25 cellular contexts compared by ENCODE assay signal in genomic region chr10:70605153-70605552, GRCh38. TPM values are rescaled to one million over a fixed set of nuclear protein-coding genes. Genes with fewer than 3 reads are reported as not detected.
"Had no signal": no experiment of that assay in that cellular context is flagged by ENCODE, and none has a peak within 500 bp of the region (broad histone marks: within the 10 kb centered on the region; RNA-seq: fewer than 3 reads in every experiment).

No MANE protein-coding gene starts in this region.

- H3K4me3 ChIP-seq: ascending aorta, gastroesophageal sphincter, heart left ventricle, left lung, sigmoid colon, thoracic aorta, upper lobe of left lung had no signal

- H3K4me3 Mint-ChIP-seq: activated CD4-positive, alpha-beta T cell treated with anti-CD3 and anti-CD28 coated beads, Interleukin-2, amount 10 ng/mL, durations not matched to agents 7 days and 5 days; activated naive CD4-positive, alpha-beta T cell treated with anti-CD3 and anti-CD28 coated beads, Interleukin-2, amount 50 U/mL, for 24 hours; stimulated activated memory B cell treated with anti-CD40 and anti-IgM and Interleukin-4, amounts not matched to agents 10 μg/mL and 1 μg/mL and 100 μg/mL, for 72 hours; T-helper 2 cell treated with Interferon-gamma antibody and Interleukin-4, amounts not matched to agents 5 μg/mL and 100 μg/mL, for 36 hours had no signal

- H3K9me3 Mint-ChIP-seq: T-helper 2 cell treated with Interferon-gamma antibody and Interleukin-4, amounts not matched to agents 5 μg/mL and 100 μg/mL, for 36 hours had no signal

- DNase-seq: activated CD4-positive, alpha-beta T cell treated with anti-CD3 and anti-CD28 coated beads, Interleukin-2, amount 10 ng/mL, durations not matched to agents 7 days and 5 days; activated CD4-positive, CD25-positive, alpha-beta regulatory T cell; activated CD8-positive, alpha-beta memory T cell treated with anti-CD3 and anti-CD28 coated beads, Interleukin-2, amount 50 U/mL, for 4 hours; activated effector memory CD4-positive, alpha-beta T cell treated with anti-CD3 and anti-CD28 coated beads, Interleukin-2, amount 50 U/mL, for 16 hours; activated T-cell treated with anti-CD3 and anti-CD28 coated beads, Interleukin-2, amount 50 U/mL, for 48 hours; cerebellar nuclear complex; cortex of kidney; heart left ventricle; left lung; mammary epithelial cell; midbrain; occipital lobe; posterior cingulate gyrus; sigmoid colon; stimulated activated CD4-positive, alpha-beta T cell treated with anti-CD3 and anti-CD28 coated beads, Interleukin-4, amount 100 ng/mL, for 24 hours; upper lobe of left lung had no signal

- H3K27ac Mint-ChIP-seq: activated CD4-positive, alpha-beta T cell treated with anti-CD3 and anti-CD28 coated beads, Interleukin-2, amount 10 ng/mL, durations not matched to agents 7 days and 5 days; stimulated activated memory B cell treated with anti-CD40 and anti-IgM and Interleukin-4, amounts not matched to agents 10 μg/mL and 1 μg/mL and 100 μg/mL, for 72 hours had no signal

- H3K36me3 Mint-ChIP-seq: stimulated activated memory B cell treated with anti-CD40 and anti-IgM and Interleukin-4, amounts not matched to agents 10 μg/mL and 1 μg/mL and 100 μg/mL, for 72 hours had no signal

- H3K27me3 Mint-ChIP-seq: activated CD4-positive, alpha-beta T cell treated with anti-CD3 and anti-CD28 coated beads, Interleukin-2, amount 10 ng/mL, durations not matched to agents 7 days and 5 days; activated naive CD4-positive, alpha-beta T cell treated with anti-CD3 and anti-CD28 coated beads, Interleukin-2, amount 50 U/mL, for 24 hours; stimulated activated memory B cell treated with anti-CD40 and anti-IgM and Interleukin-4, amounts not matched to agents 10 μg/mL and 1 μg/mL and 100 μg/mL, for 72 hours had no signal

RNA-seq across cellular contexts. Expression of gene PRF1, which starts 2.6 kb away (rescaled TPM):
- total RNA-seq: kidney epithelial cell, mammary epithelial cell, occipital lobe, renal cortical epithelial cell had no signal
- polyA plus RNA-seq: neural cell had no signal
